ENCODE assay signal across 24 cellular contexts in the genomic region with DNA sequence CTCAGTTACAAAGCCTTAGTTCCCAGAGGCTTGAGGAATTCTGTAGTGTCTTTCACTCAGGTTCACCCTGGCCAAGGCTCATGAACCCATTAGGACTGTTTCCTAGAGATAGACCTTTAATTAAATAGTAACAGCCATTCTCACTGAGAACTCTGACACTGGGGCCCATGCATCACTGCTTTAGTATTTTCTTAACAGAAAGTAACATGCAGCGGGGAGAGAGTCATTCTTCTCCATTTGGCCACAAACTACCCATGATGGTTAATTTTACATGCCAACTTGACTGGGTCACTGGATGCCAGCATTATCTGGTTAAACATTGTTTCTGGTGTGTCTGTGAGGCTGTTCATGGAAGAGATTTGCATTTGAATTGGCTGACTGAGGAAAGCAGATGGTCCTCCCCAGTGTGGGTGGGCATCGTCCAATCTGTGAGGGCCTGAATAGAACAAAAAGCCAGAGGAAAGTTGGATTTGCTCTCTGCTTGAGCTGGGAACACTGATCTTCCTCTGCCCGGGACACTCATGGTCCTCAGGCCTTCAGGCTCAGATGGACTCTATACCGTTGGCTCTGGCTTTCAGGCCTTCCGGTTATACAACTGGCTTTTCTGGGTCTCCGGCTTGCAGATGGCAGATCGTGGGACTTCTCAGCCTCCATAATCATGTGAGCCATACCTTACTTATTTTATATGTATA. TPM values are rescaled to one million over a fixed set of nuclear protein-coding genes. Genes with fewer than 3 reads are reported as not detected.
A peak's percentile ranks its signal among the peaks of the same experiment; 100 is the strongest.
DNase-seq lines count a peak whose midpoint lies in the region; ATAC-seq, FAIRE-seq and TF ChIP-seq lines count a peak whose summit lies in the region.
"Had no signal": no experiment of that assay in that cellular context is flagged by ENCODE, and none has a peak within 500 bp of the region (broad histone marks: within the 10 kb centered on the region; RNA-seq: fewer than 3 reads in every experiment).

No MANE protein-coding gene starts in this region.

- no peak overlapping the region for H3K56ac ChIP-seq in IMR-90 (ENCODE audit: extremely low read depth, insufficient read depth, low read length)

- DNase-seq in Daoy (ENCODE audit: low read depth), result peak; percentile 37
- DNase-seq in IMR-90, result peak; percentile 27
- peak; percentile 8 for DNase-seq in brain microvascular endothelial cell
- DNase-seq in neuronal stem cell (ENCODE audit: low spot score), result no peak
- no peak for DNase-seq in activated gamma-delta T cell (lab: John Stamatoyannopoulos, UW)
- no peak for DNase-seq in H54 (ENCODE audit: insufficient read length, low spot score)
- no peak for DNase-seq in GM19238 (ENCODE audit: insufficient read length, low spot score)
- DNase-seq: activated CD4-positive, alpha-beta T cell treated with anti-CD3 and anti-CD28 coated beads for 4 hours; activated effector memory CD4-positive, alpha-beta T cell treated with anti-CD3 and anti-CD28 coated beads, Interleukin-2, amount 50 U/mL, for 16 hours; DMS79 treated with DMSO at 0.1 percent for 48 hours; lower lobe of right lung; naive thymus-derived CD4-positive, alpha-beta T cell; NCI-H1092 treated with DMSO at 0.1 percent for 48 hours; NCI-H2107; NCI-H526; spleen had no signal

- BruUV-seq in IMR-90 (replicated peaks; lab: Mats Ljungman, UMichigan), result no TSS peak

- H3K9ac ChIP-seq in IMR-90 (ENCODE audit: low read depth, low read length), result no peak overlapping the region
- H3K9ac ChIP-seq in neuronal stem cell (ENCODE audit: low read depth, low read length, poor library complexity), result no peak overlapping the region
- H3K9ac ChIP-seq: BLaER1 treated with 17β-estradiol and CSF1 and Interleukin-3, amounts not matched to agents 10 nM and 100 nM; KMS-11 had no signal

- TF ChIP-seq POLR2A in IMR-90 (IDR thresholded peaks at IDR 0.05; ENCODE audit: low read depth, low read length) (no peak), H54 (IDR thresholded peaks at IDR 0.05; ENCODE audit: low read depth, low read length) (no peak)

- no peak overlapping the region for H2AFZ ChIP-seq in IMR-90 (replicated peaks; ENCODE audit: low read length, poor library complexity)
- H2AFZ ChIP-seq in neuronal stem cell (ENCODE audit: low read length), result no peak overlapping the region

- H3K9me1 ChIP-seq in IMR-90 (ENCODE audit: insufficient read depth, low read length), result no peaks in the 10 kb centered on the region

- no peak overlapping the region for H4K91ac ChIP-seq in IMR-90 (ENCODE audit: insufficient read depth, low read depth, low read length)
- no peak overlapping the region for H4K91ac ChIP-seq in neuronal stem cell (ENCODE audit: low read depth, low read length, poor library complexity)

- H2BK120ac ChIP-seq in IMR-90 (ENCODE audit: low read depth, low read length), result no peak overlapping the region
- H2BK120ac ChIP-seq in neuronal stem cell (ENCODE audit: low read depth, low read length), result no peak overlapping the region

- H2BK15ac ChIP-seq in IMR-90 (ENCODE audit: low read depth, low read length) (no peak overlapping the region), neuronal stem cell (ENCODE audit: low read length) (no peak overlapping the region)

- TF ChIP-seq CTCF in IMR-90 (conservative IDR thresholded peaks at IDR 0.05; ENCODE audit: low read depth, low read length), result no peak
- TF ChIP-seq CTCF in brain microvascular endothelial cell (IDR thresholded peaks at IDR 0.05; ENCODE audit: low read depth, low read length, missing control alignments), result no peak

- ATAC-seq in IMR-90 (ENCODE audit: low read depth), result peak; percentile 40
- ATAC-seq in GM19035 (IDR thresholded peaks at IDR 0.05; ENCODE audit: unreplicated experiment), result no peak
- ATAC-seq: lower lobe of right lung; naive thymus-derived CD4-positive, alpha-beta T cell had no signal

- H2AK5ac ChIP-seq in IMR-90 (ENCODE audit: low read depth, low read length), result no peak overlapping the region
- no peak overlapping the region for H2AK5ac ChIP-seq in neuronal stem cell (ENCODE audit: low read depth, low read length)

- POLR2A ChIA-PET in IMR-90 (lab: Charles Lee; ENCODE audit: unreplicated experiment), result no interaction called here

- H3K9me3 ChIP-seq in IMR-90 (ENCODE audit: control insufficient read depth, insufficient read depth, low read length), result no peaks in the 10 kb centered on the region
- no peaks in the 10 kb centered on the region for H3K9me3 ChIP-seq in neuronal stem cell (replicated peaks in 1 of 2; ENCODE audit: control insufficient read depth in 2 of 2, insufficient read depth in 1 of 2, low read depth in 1 of 2, low read length in 2 of 2)
- H3K9me3 ChIP-seq: BLaER1 treated with 17β-estradiol and CSF1 and Interleukin-3, amounts not matched to agents 10 nM and 100 nM; lower lobe of right lung; prostate gland; spleen; tibial nerve had no signal

- H3K4me1 ChIP-seq in IMR-90 (ENCODE audit: control insufficient read depth, insufficient read depth, low read length) (no peaks in the 10 kb centered on the region), neuronal stem cell (ENCODE audit: control insufficient read depth in 2 of 2, insufficient read depth in 1 of 2, low read depth in 1 of 2, low read length in 2 of 2) (no peaks in the 10 kb centered on the region)
- H3K4me1 ChIP-seq: BLaER1 treated with 17β-estradiol and CSF1 and Interleukin-3, amounts not matched to agents 10 nM and 100 nM; lower lobe of right lung; prostate gland; spleen; tibial nerve had no signal

- H3K14ac ChIP-seq in IMR-90 (replicated peaks; ENCODE audit: low read depth, low read length) (no peak overlapping the region), neuronal stem cell (ENCODE audit: low read length) (no peak overlapping the region)

- CTCF ChIA-PET in IMR-90 (lab: Yijun Ruan, JAX), result no interaction called here

- no peak overlapping the region for H3K18ac ChIP-seq in IMR-90 (ENCODE audit: low read depth, low read length)
- no peak overlapping the region for H3K18ac ChIP-seq in neuronal stem cell (ENCODE audit: low read length)

- no peak overlapping the region for H2AK9ac ChIP-seq in IMR-90 (replicated peaks; ENCODE audit: low read depth, low read length, poor library complexity)

- 88% methylated on average over 3 of the region's 7 CpGs; no CpG with 5 or more reads in 1 of the 2 experiments for WGBS in IMR-90 (ENCODE audit: extremely low coverage in 2 of 2, insufficient read length in 1 of 2), 2 experiments
- no CpG with 5 or more reads among the region's 7 CpGs for WGBS in neuronal stem cell (ENCODE audit: extremely low coverage in 2 of 2, insufficient read length in 2 of 2, insufficient replicate concordance in 1 of 2), 2 donors

- TF ChIP-seq RAD21 in IMR-90 (IDR thresholded peaks at IDR 0.05; ENCODE audit: low read length), result no peak

- no peaks in the 10 kb centered on the region for H4K20me1 ChIP-seq in IMR-90 (ENCODE audit: insufficient read depth, low read length)

- H4K5ac ChIP-seq in IMR-90 (ENCODE audit: low read depth, low read length), result no peak overlapping the region

- H3K4me2 ChIP-seq in IMR-90 (ENCODE audit: low read depth, low read length), result no peak overlapping the region
- no peak overlapping the region for H3K4me2 ChIP-seq in neuronal stem cell (ENCODE audit: insufficient read depth, low read length, poor library complexity, severe bottlenecking)
- H3K4me2 ChIP-seq: BLaER1 treated with 17β-estradiol and CSF1 and Interleukin-3, amounts not matched to agents 10 nM and 100 nM; KMS-11 had no signal

- no peak for FAIRE-seq in H54 (lab: Jason Lieb, UNC)
- FAIRE-seq: H1 had no signal

- H3K4me3 ChIP-seq in IMR-90 (ENCODE audit: insufficient read depth, low read depth, low read length) (no peak overlapping the region), brain microvascular endothelial cell (ENCODE audit: low read depth, low read length) (no peak overlapping the region), neuronal stem cell (ENCODE audit: low read length in 2 of 2) (no peak overlapping the region)
- H3K4me3 ChIP-seq: BLaER1 treated with 17β-estradiol and CSF1 and Interleukin-3, amounts not matched to agents 10 nM and 100 nM; coronary artery; lower lobe of right lung; prostate gland; SK-N-MC; spleen; tibial nerve had no signal

- H2BK12ac ChIP-seq in neuronal stem cell (ENCODE audit: low read length), result no peak overlapping the region

- no peaks in the 10 kb centered on the region for H3K79me1 ChIP-seq in IMR-90 (ENCODE audit: low read depth in 1 of 2, low read length in 2 of 2)
- H3K79me1 ChIP-seq in neuronal stem cell (ENCODE audit: low read depth, low read length), result no peaks in the 10 kb centered on the region

- H3K27me3 ChIP-seq in IMR-90 (ENCODE audit: control insufficient read depth, insufficient read depth, low read length) (peaks cover 6% of the 10 kb centered on the region), brain microvascular endothelial cell (replicated peaks) (no peaks in the 10 kb centered on the region), neuronal stem cell (ENCODE audit: control insufficient read depth in 3 of 3, insufficient read depth in 3 of 3, low read depth in 1 of 3, low read length in 3 of 3) (peaks cover 0 to 4% (median 0%) of the 10 kb centered on the region in 3 experiments)
- H3K27me3 ChIP-seq: BLaER1 treated with 17β-estradiol and CSF1 and Interleukin-3, amounts not matched to agents 10 nM and 100 nM; spleen; tibial nerve had no signal

- H3K36me3 ChIP-seq in IMR-90 (ENCODE audit: control insufficient read depth, insufficient read depth, low read length) (peaks cover 19% of the 10 kb centered on the region), brain microvascular endothelial cell (replicated peaks) (peaks cover 27% of the 10 kb centered on the region), neuronal stem cell (replicated peaks in 1 of 2; ENCODE audit: control insufficient read depth in 2 of 2, insufficient read depth in 2 of 2, low read length in 2 of 2) (peaks cover 8 to 31% of the 10 kb centered on the region in 2 donors)
- H3K36me3 ChIP-seq: prostate gland had no signal

- in situ Hi-C loops in IMR-90 (cut with MboI; ENCODE audit: low sequenced_read_pairs) (no loop called here), brain microvascular endothelial cell (cut with HindIII; ENCODE audit: low pct_ligation_motif_present, low sequenced_read_pairs) (no loop called here)

- intact Hi-C loops in IMR-90 (cut with micrococcal nuclease), result no loop called here

- H4K8ac ChIP-seq in IMR-90 (ENCODE audit: low read depth in 2 of 2, low read length in 2 of 2) (no peak overlapping the region), neuronal stem cell (ENCODE audit: low read depth, low read length) (no peak overlapping the region)

- dilution Hi-C loops in IMR-90 (cut with HindIII; ENCODE audit: low sequenced_read_pairs, unreplicated experiment), result no loop called here

- H3K4ac ChIP-seq in IMR-90 (ENCODE audit: low read depth, low read length) (no peak overlapping the region), neuronal stem cell (ENCODE audit: low read length) (no peak overlapping the region)

- no peak overlapping the region for H3K23ac ChIP-seq in IMR-90 (ENCODE audit: low read depth, low read length)
- H3K23ac ChIP-seq in neuronal stem cell (ENCODE audit: low read depth, low read length, poor library complexity), result no peak overlapping the region

- no peak overlapping the region for H2BK5ac ChIP-seq in IMR-90 (ENCODE audit: low read depth, low read length, poor library complexity, severe bottlenecking)
- H2BK5ac ChIP-seq in neuronal stem cell (ENCODE audit: low read length), result no peak overlapping the region

- no peak overlapping the region for H2BK20ac ChIP-seq in IMR-90 (ENCODE audit: low read depth, low read length)

- H3K27ac ChIP-seq in IMR-90 (ENCODE audit: insufficient read depth, low read length), result no peak overlapping the region
- H3K27ac ChIP-seq in brain microvascular endothelial cell, result no peak overlapping the region
- peak overlapping the region; percentile 7 for H3K27ac ChIP-seq in neuronal stem cell (replicated peaks; ENCODE audit: low read length)
- H3K27ac ChIP-seq: BLaER1 treated with 17β-estradiol and CSF1 and Interleukin-3, amounts not matched to agents 10 nM and 100 nM; coronary artery; KMS-11; lower lobe of right lung; prostate gland; SK-N-MC; spleen; tibial nerve had no signal

RNA-seq across cellular contexts. Expression of gene CPLX4, which starts 5.6 kb away (rescaled TPM):
- total RNA-seq in Daoy (2014; rRNA removed; shearing (Covaris generic)), result not detected in 2 replicates
- total RNA-seq in IMR-90 (2012; rRNA removed), result not detected in 2 replicates
- not detected in 2 replicates for polyA plus RNA-seq in IMR-90 (2012; rRNA removed)
- not detected in 2 replicates for polyA plus RNA-seq in IMR-90 (2012; cell fraction: cytosol; rRNA removed)
- polyA plus RNA-seq in IMR-90 (2012; cell fraction: nucleus; rRNA removed; ENCODE audit: low replicate concordance), result not detected in 2 replicates
- polyA plus RNA-seq in neuronal stem cell (2013, experiment 1 of 2), result 0.60 TPM
- polyA plus RNA-seq in neuronal stem cell (2013, experiment 2 of 2), result 0.43 TPM
- total RNA-seq: H1; lower lobe of right lung; naive thymus-derived CD4-positive, alpha-beta T cell; prostate gland; spleen; tibial nerve had no signal
- polyA plus RNA-seq: H1; naive thymus-derived CD4-positive, alpha-beta T cell had no signal

RNA-seq across cellular contexts. Expression of gene LMAN1, which starts 35.0 kb away (rescaled TPM):
- 107 and 120 TPM in 2 replicates for total RNA-seq in Daoy (2014; rRNA removed; shearing (Covaris generic))
- 213 and 262 TPM in 2 replicates for total RNA-seq in IMR-90 (2012; rRNA removed)
- 74.1 and 83.1 TPM in 2 replicates for polyA plus RNA-seq in IMR-90 (2012; rRNA removed)
- polyA plus RNA-seq in IMR-90 (2012; cell fraction: cytosol; rRNA removed), result 42.8 and 47.9 TPM in 2 replicates
- 22.6 and 89.0 TPM in 2 replicates for polyA plus RNA-seq in IMR-90 (2012; cell fraction: nucleus; rRNA removed; ENCODE audit: low replicate concordance)
- 211 TPM for polyA plus RNA-seq in neuronal stem cell (2013, experiment 1 of 2)
- 227 TPM for polyA plus RNA-seq in neuronal stem cell (2013, experiment 2 of 2)

RNA-seq across cellular contexts. Expression of gene RAX, which starts 50.8 kb away (rescaled TPM):
- total RNA-seq in Daoy (2014; rRNA removed; shearing (Covaris generic)), result not detected in 2 replicates
- total RNA-seq in IMR-90 (2012; rRNA removed), result not detected in 2 replicates
- polyA plus RNA-seq in IMR-90 (2012; rRNA removed), result not detected in 2 replicates
- not detected in 2 replicates for polyA plus RNA-seq in IMR-90 (2012; cell fraction: cytosol; rRNA removed)
- not detected in 2 replicates for polyA plus RNA-seq in IMR-90 (2012; cell fraction: nucleus; rRNA removed; ENCODE audit: low replicate concordance)
- polyA plus RNA-seq in neuronal stem cell (2013, experiment 1 of 2), result 96.1 TPM
- 91.2 TPM for polyA plus RNA-seq in neuronal stem cell (2013, experiment 2 of 2)
- total RNA-seq: lower lobe of right lung; naive thymus-derived CD4-positive, alpha-beta T cell; spleen; tibial nerve had no signal
- polyA plus RNA-seq: naive thymus-derived CD4-positive, alpha-beta T cell had no signal

Comparison
In these comparisons a context has a peak if more than half of its experiments do, and no peak if none do; other contexts are left out.
1. DNase-seq: peak in Daoy (single experiment), IMR-90 (single experiment) and brain microvascular endothelial cell (single experiment); none in neuronal stem cell (single experiment), activated gamma-delta T cell (single experiment), H54 (single experiment) and GM19238 (single experiment).